In genomic region chr15:39925112-39925830, GRCh38 we compare ENCODE assay signal across 1 cellular context.
TF ChIP-seq lines count a peak whose summit lies in the region.

No MANE protein-coding gene starts in this region.

TF ChIP-seq in K562, 482 proteins besides CTCF, POLR2A, EP300 and RAD21 (continued from another document):
- TF ChIP-seq, protein P1, sequence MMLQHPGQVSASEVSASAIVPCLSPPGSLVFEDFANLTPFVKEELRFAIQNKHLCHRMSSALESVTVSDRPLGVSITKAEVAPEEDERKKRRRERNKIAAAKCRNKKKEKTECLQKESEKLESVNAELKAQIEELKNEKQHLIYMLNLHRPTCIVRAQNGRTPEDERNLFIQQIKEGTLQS (IDR thresholded peaks at IDR 0.05) = peak; percentile 72
- TF ChIP-seq, protein P1 (CRISPR knock-in tag; conservative IDR thresholded peaks at IDR 0.05) = no peak
- TF ChIP-seq DEAF1 (CRISPR knock-in tag; IDR thresholded peaks at IDR 0.05) (peak; percentile 62), ESRRA (IDR thresholded peaks at IDR 0.05; ENCODE audit: borderline replicate concordance, low read depth) (0 out of 2 replicates have a peak, but pooled peaks have one; percentile 11), TOE1 (IDR thresholded peaks at IDR 0.05; ENCODE audit: borderline replicate concordance) (peak; percentile 91), TOE1 (CRISPR knock-in tag; IDR thresholded peaks at IDR 0.05; ENCODE audit: borderline replicate concordance, low read depth) (no peak), CBFA2T2 (conservative IDR thresholded peaks at IDR 0.05) (peak; percentile 31; the same call in 1 of the 2 replicates), RCOR1 (IDR thresholded peaks at IDR 0.05; ENCODE audit: borderline replicate concordance in 1 of 2, low read depth in 2 of 2, low read length in 2 of 2) (peak in 1 of 2 experiments; percentile 10; a peak in 1 of 4 replicates), PTTG1 (tag; IDR thresholded peaks at IDR 0.05; ENCODE audit: low read depth) (no peak), EGR1 (conservative IDR thresholded peaks at IDR 0.05) (0 out of 2 replicates have a peak, but pooled peaks have one; percentile 3), CAMTA2 (CRISPR knock-in tag; conservative IDR thresholded peaks at IDR 0.05) (no peak), ZNF316 (IDR thresholded peaks at IDR 0.05) (peak; percentile 45; the same call in 1 of the 2 replicates), ZFX (CRISPR knock-in tag; IDR thresholded peaks at IDR 0.05) (no peak), FOSL1 (tag; conservative IDR thresholded peaks at IDR 0.05) (peak; percentile 87)
- TF ChIP-seq, protein P2, sequence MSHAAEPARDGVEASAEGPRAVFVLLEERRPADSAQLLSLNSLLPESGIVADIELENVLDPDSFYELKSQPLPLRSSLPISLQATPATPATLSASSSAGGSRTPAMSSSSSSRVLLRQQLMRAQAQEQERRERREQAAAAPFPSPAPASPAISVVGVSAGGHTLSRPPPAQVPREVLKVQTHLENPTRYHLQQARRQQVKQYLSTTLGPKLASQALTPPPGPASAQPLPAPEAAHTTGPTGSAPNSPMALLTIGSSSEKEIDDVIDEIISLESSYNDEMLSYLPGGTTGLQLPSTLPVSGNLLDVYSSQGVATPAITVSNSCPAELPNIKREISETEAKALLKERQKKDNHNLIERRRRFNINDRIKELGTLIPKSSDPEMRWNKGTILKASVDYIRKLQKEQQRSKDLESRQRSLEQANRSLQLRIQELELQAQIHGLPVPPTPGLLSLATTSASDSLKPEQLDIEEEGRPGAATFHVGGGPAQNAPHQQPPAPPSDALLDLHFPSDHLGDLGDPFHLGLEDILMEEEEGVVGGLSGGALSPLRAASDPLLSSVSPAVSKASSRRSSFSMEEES (CRISPR knock-in tag; IDR thresholded peaks at IDR 0.05) = peak; percentile 88
